ENCODE assay signal across 8 cellular contexts in the genomic region with DNA sequence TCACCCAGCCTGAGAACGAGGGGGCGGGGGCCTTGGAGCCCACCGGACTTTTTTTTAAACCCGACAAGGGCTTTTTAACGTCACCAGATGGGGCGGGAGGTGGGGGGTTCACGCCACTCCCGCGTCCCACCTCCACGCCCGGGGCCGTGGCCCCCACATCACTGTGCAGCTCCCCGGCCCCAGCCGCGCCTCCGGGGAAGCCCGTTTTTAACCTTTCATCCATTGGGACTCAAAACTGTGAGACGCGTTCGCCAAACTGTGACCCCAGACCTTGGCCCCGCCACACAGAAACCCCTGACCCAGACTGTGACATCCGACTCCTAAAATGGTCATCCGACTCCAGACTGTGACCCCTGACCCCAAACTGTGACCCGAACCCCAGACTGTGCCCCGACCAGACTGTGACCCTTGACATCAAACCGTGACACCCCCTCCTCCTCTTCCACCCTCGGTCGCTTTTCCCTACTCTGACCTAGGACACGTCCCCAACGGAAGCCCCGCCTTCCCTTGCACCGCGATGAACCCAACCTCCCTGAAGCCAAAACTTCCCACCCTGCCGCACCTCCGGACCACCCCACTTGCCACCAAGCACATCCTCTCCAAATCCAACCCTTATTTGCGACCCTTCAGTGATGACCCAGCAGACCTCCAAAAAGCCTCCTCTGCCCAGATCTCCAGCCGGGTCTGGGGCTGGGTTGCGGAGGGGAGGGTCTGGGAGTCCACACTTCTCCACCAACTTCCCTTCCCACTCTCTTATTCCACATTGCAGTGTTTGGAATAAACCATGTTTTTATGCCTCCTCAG. TPM values are rescaled to one million over a fixed set of nuclear protein-coding genes. Genes with fewer than 3 reads are reported as not detected.
DNase-seq lines count a peak whose midpoint lies in the region; ATAC-seq and TF ChIP-seq lines count a peak whose summit lies in the region.

No MANE protein-coding gene starts in this region.

- H3K9me2 ChIP-seq in MM.1S (replicated peaks; ENCODE audit: insufficient read depth, low read length): no peaks in the 10 kb centered on the region

- no peak for TF ChIP-seq POLR2A in prostate gland (IDR thresholded peaks at IDR 0.05)

- peak overlapping the region; percentile 36 for H2AFZ ChIP-seq in MM.1S (ENCODE audit: low read length)

- H3K27me3 ChIP-seq in MM.1S (replicated peaks; ENCODE audit: insufficient read depth, low read length): no peaks in the 10 kb centered on the region
- peaks cover 0 to 10% (median 0%) of the 10 kb centered on the region in 45 donors for H3K27me3 ChIP-seq in dorsolateral prefrontal cortex
- no peaks in the 10 kb centered on the region for H3K27me3 ChIP-seq in prostate gland (replicated peaks; ENCODE audit: insufficient read depth)

- H3K9me3 ChIP-seq in MM.1S (replicated peaks; ENCODE audit: insufficient read depth, low read length) (no peaks in the 10 kb centered on the region), prostate gland (no peaks in the 10 kb centered on the region)

- H3K9ac ChIP-seq in MM.1S (ENCODE audit: low read length): peak overlapping the region; percentile 97; the same call in 1 of the 2 replicates

- H3K27ac ChIP-seq in MM.1S (ENCODE audit: low read length) (no peak overlapping the region), dorsolateral prefrontal cortex (peak overlapping the region in 44 of 59 donors; percentile 85 to 100 (median 97)), prostate gland (peak overlapping the region; percentile 83 to 94)

- H3K36me3 ChIP-seq in MM.1S (replicated peaks; ENCODE audit: insufficient read depth, low read length) (0 out of 2 replicates have a peak, but pooled peaks cover 5% of the 10 kb centered on the region), prostate gland (no peaks in the 10 kb centered on the region)

- intact Hi-C loops in dorsolateral prefrontal cortex (cut with DNase I) (loop anchor here (2.0 to 10.0 kb wide), 2 partner anchors 24 to 120 kb away; partner anchors contain the start of genes CYTH2 (in 1 of the 2) and EMP3 (in 1 of the 2)), prostate gland (cut with DNase I) (no loop called here)

- H4K20me1 ChIP-seq in MM.1S (ENCODE audit: insufficient read depth, low read length): no peaks in the 10 kb centered on the region

- WGBS in prostate gland: 20% methylated on average over 37 of the region's 38 CpGs

- TF ChIP-seq CTCF in MM.1S (IDR thresholded peaks at IDR 0.05; ENCODE audit: low read length): no peak
- no peak for TF ChIP-seq CTCF in dorsolateral prefrontal cortex (IDR thresholded peaks at IDR 0.05 in 54 of 56, conservative IDR thresholded peaks at IDR 0.05 in 2 of 56; ENCODE audit: low read depth in 1 of 56, partially characterized antibody in 56 of 56)
- no peak for TF ChIP-seq CTCF in prostate gland (IDR thresholded peaks at IDR 0.05)

- peaks cover 19% of the 10 kb centered on the region for H3F3A ChIP-seq in MM.1S (ENCODE audit: insufficient read depth, low read length)

- H3K4me1 ChIP-seq in MM.1S (ENCODE audit: low read length) (peaks cover 22% of the 10 kb centered on the region), prostate gland (replicated peaks) (peaks cover 4% of the 10 kb centered on the region)

- peaks cover 34% of the 10 kb centered on the region for H3K79me2 ChIP-seq in MM.1S (ENCODE audit: low read length)

- ATAC-seq in GM21723 (IDR thresholded peaks at IDR 0.05; ENCODE audit: unreplicated experiment): no peak
- ATAC-seq in GM18867 (IDR thresholded peaks at IDR 0.05; ENCODE audit: unreplicated experiment): no peak
- no peak for ATAC-seq in GM19397 (IDR thresholded peaks at IDR 0.05; ENCODE audit: unreplicated experiment)

- H3K4me3 ChIP-seq in MM.1S (ENCODE audit: low read length): peak overlapping the region; percentile 95
- H3K4me3 ChIP-seq in dorsolateral prefrontal cortex: peak overlapping the region in 57 of 59 donors; percentile 58 to 100 (median 95)
- no peak overlapping the region for H3K4me3 ChIP-seq in prostate gland

- H3K4me2 ChIP-seq in MM.1S (ENCODE audit: low read depth, low read length): peak overlapping the region; percentile 78

- DNase-seq in ELF-1 (ENCODE audit: low read depth, low spot score) (peak; percentile 24), MM.1S (no peak), dorsolateral prefrontal cortex (no peak), prostate gland (ENCODE audit: low spot score) (no peak)
- DNase-seq in activated CD4-positive, alpha-beta T cell treated with anti-CD3 and anti-CD28 coated beads for 4 hours: no peak

RNA-seq across cellular contexts. Expression of gene GRWD1, which starts 1.5 kb away (rescaled TPM):
- total RNA-seq in dorsolateral prefrontal cortex: 10 to 100 TPM; 14.2 to 29.9 (median 20.2) TPM
- 10 to 100 TPM; 26.2 to 39.7 TPM for total RNA-seq in prostate gland

RNA-seq across cellular contexts. Expression of gene KCNJ14, which starts 11.0 kb away (rescaled TPM):
- total RNA-seq in dorsolateral prefrontal cortex: 1 to 10 TPM; 1.2 to 5.3 (median 2.1) TPM
- total RNA-seq in prostate gland: 1 to 10 TPM in 1 of 2 donors, under 1 TPM in 1; 0.45 to 2.2 TPM

RNA-seq across cellular contexts. Expression of gene CYTH2, which starts 24.8 kb away (rescaled TPM):
- 10 to 100 TPM; 40.0 to 85.5 (median 64.9) TPM for total RNA-seq in dorsolateral prefrontal cortex
- 10 to 100 TPM; 50.6 to 97.1 TPM for total RNA-seq in prostate gland

RNA-seq across cellular contexts. Expression of gene GRIN2D, which starts 50.9 kb away (rescaled TPM):
- 1 to 10 TPM; 1.6 to 8.5 (median 4.6) TPM for total RNA-seq in dorsolateral prefrontal cortex
- total RNA-seq in prostate gland: 1 to 10 TPM in 1 of 2 donors, under 1 TPM in 1; 0.73 to 1.8 TPM

RNA-seq across cellular contexts. Expression of gene KDELR1, which starts 53.0 kb away (rescaled TPM):
- total RNA-seq in dorsolateral prefrontal cortex: 10 to 100 TPM; 45.9 to 70.8 (median 57.3) TPM
- total RNA-seq in prostate gland: 100 to 1,000 TPM; 153 to 179 TPM

Comparison
In these comparisons a context has a peak if more than half of its experiments do, and no peak if none do; other contexts are left out.
1. H3K4me3 ChIP-seq: peak in MM.1S (single experiment) and dorsolateral prefrontal cortex (57 of 59); none in prostate gland (0 of 2).